Comparison of ENCODE assay signal across 13 cellular contexts in genomic region chr6:112035446-112035845, GRCh38. TPM values are rescaled to one million over a fixed set of nuclear protein-coding genes. Genes with fewer than 3 reads are reported as not detected.
DNase-seq lines count a peak whose midpoint lies in the region; ATAC-seq and TF ChIP-seq lines count a peak whose summit lies in the region.
"Had no signal": no experiment of that assay in that cellular context is flagged by ENCODE, and none has a peak within 500 bp of the region (broad histone marks: within the 10 kb centered on the region; RNA-seq: fewer than 3 reads in every experiment).

No MANE protein-coding gene starts in this region.

- WGBS in gastroesophageal sphincter (ENCODE audit: low coverage in 1 of 2), 2 donors, result 30 to 50% methylated on average over 2 of the region's 2 CpGs
- WGBS in suprapubic skin, result 49% methylated on average over 2 of the region's 2 CpGs

- H3K9me3 Mint-ChIP-seq in activated T-cell treated with anti-CD3 and anti-CD28 coated beads, Interleukin-2, amount 50 U/mL, for 72 hours, result no peaks in the 10 kb centered on the region
- no peaks in the 10 kb centered on the region for H3K9me3 Mint-ChIP-seq in activated CD8-positive, alpha-beta T cell treated with anti-CD3 and anti-CD28 coated beads, Interleukin-2, amount 10 ng/mL, durations not matched to agents 7 days and 5 days (ENCODE audit: insufficient read depth)

- H3K27ac ChIP-seq in gastroesophageal sphincter (peak overlapping the region in 3 of 4 donors; percentile 52 to 80 (median 69)), suprapubic skin (peak overlapping the region; percentile 76)

- no peak for TF ChIP-seq EP300 in gastroesophageal sphincter (IDR thresholded peaks at IDR 0.05)
- no peak for TF ChIP-seq EP300 in suprapubic skin (IDR thresholded peaks at IDR 0.05)

- CTCF ChIA-PET in activated CD8-positive, alpha-beta T cell treated with anti-CD3 and anti-CD28 coated beads, Interleukin-2, amount 10 ng/mL, durations not matched to agents 7 days and 5 days (lab: Charles Lee), result interaction anchor here (0.5 to 2.5 kb wide), 7 partner anchors 9 to 325 kb away, joined by 3 to 15 read pairs (median 6); partner anchors contain the start of gene FYN

- H3K27me3 ChIP-seq in gastroesophageal sphincter, result no peaks in the 10 kb centered on the region
- H3K27me3 ChIP-seq in suprapubic skin, result no peaks in the 10 kb centered on the region

- peak overlapping the region; percentile 70 for H3K27ac Mint-ChIP-seq in activated T-cell treated with anti-CD3 and anti-CD28 coated beads, Interleukin-2, amount 50 U/mL, for 72 hours
- H3K27ac Mint-ChIP-seq in activated CD8-positive, alpha-beta T cell treated with anti-CD3 and anti-CD28 coated beads, Interleukin-2, amount 10 ng/mL, durations not matched to agents 7 days and 5 days, result no peak overlapping the region

- H3K36me3 ChIP-seq in gastroesophageal sphincter, result no peaks in the 10 kb centered on the region
- no peaks in the 10 kb centered on the region for H3K36me3 ChIP-seq in suprapubic skin

- H3K4me3 ChIP-seq in gastroesophageal sphincter (no peak overlapping the region), suprapubic skin (no peak overlapping the region)

- H3K9me3 ChIP-seq in gastroesophageal sphincter (no peaks in the 10 kb centered on the region), suprapubic skin (no peaks in the 10 kb centered on the region)

- H3K4me1 ChIP-seq in gastroesophageal sphincter, result peaks cover 0 to 44% (median 12%) of the 10 kb centered on the region in 3 donors
- peaks cover 64% of the 10 kb centered on the region for H3K4me1 ChIP-seq in suprapubic skin

- TF ChIP-seq CTCF in gastroesophageal sphincter (IDR thresholded peaks at IDR 0.05) (no peak), suprapubic skin (IDR thresholded peaks at IDR 0.05) (no peak)

- POLR2A ChIA-PET in activated CD8-positive, alpha-beta T cell treated with anti-CD3 and anti-CD28 coated beads, Interleukin-2, amount 10 ng/mL, durations not matched to agents 7 days and 5 days (lab: Charles Lee), result no interaction called here

- no peaks in the 10 kb centered on the region for H3K27me3 Mint-ChIP-seq in activated T-cell treated with anti-CD3 and anti-CD28 coated beads, Interleukin-2, amount 50 U/mL, for 72 hours (ENCODE audit: low read depth)
- no peaks in the 10 kb centered on the region for H3K27me3 Mint-ChIP-seq in activated CD8-positive, alpha-beta T cell treated with anti-CD3 and anti-CD28 coated beads, Interleukin-2, amount 10 ng/mL, durations not matched to agents 7 days and 5 days (ENCODE audit: low read depth)

- peak; percentile 47 to 55 for ATAC-seq in activated T-cell treated with anti-CD3 and anti-CD28 coated beads, Interleukin-2, amount 50 U/mL, for 72 hours (replicated peaks in 1 of 2)
- ATAC-seq in activated CD8-positive, alpha-beta T cell treated with anti-CD3 and anti-CD28 coated beads, Interleukin-2, amount 10 ng/mL, durations not matched to agents 7 days and 5 days, result peak; percentile 65
- peak; percentile 79 for ATAC-seq in gastroesophageal sphincter

- no peak for DNase-seq in activated T-cell treated with anti-CD3 and anti-CD28 coated beads, Interleukin-2, amount 50 U/mL, for 72 hours
- DNase-seq in activated T-cell treated with anti-CD3 and anti-CD28 coated beads for 4 hours, result no peak
- DNase-seq in activated CD8-positive, alpha-beta T cell treated with anti-CD3 and anti-CD28 coated beads, Interleukin-2, amount 10 ng/mL, durations not matched to agents 7 days and 5 days, result no peak
- DNase-seq in suprapubic skin (ENCODE audit: low spot score in 2 of 2), result no peak
- DNase-seq in stimulated activated CD8-positive, alpha-beta memory T cell treated with anti-CD3 and anti-CD28 coated beads, Interleukin-4, amount 100 ng/mL, for 48 hours, result no peak
- no peak for DNase-seq in HPDE6-E6E7 (ENCODE audit: extremely low spot score)
- no peak for DNase-seq in DMS53 treated with DMSO at 0.1 percent for 48 hours (lab: John Stamatoyannopoulos, UW; ENCODE audit: unreplicated experiment)
- DNase-seq: effector memory CD4-positive, alpha-beta T cell had no signal

- H3K36me3 Mint-ChIP-seq in activated T-cell treated with anti-CD3 and anti-CD28 coated beads, Interleukin-2, amount 50 U/mL, for 72 hours (ENCODE audit: insufficient read depth in 2 of 2), result no peaks in the 10 kb centered on the region
- no peaks in the 10 kb centered on the region for H3K36me3 Mint-ChIP-seq in activated CD8-positive, alpha-beta T cell treated with anti-CD3 and anti-CD28 coated beads, Interleukin-2, amount 10 ng/mL, durations not matched to agents 7 days and 5 days (ENCODE audit: low read depth)

- peak overlapping the region; percentile 5 to 48 for H3K4me3 Mint-ChIP-seq in activated T-cell treated with anti-CD3 and anti-CD28 coated beads, Interleukin-2, amount 50 U/mL, for 72 hours
- no peak overlapping the region for H3K4me3 Mint-ChIP-seq in activated CD8-positive, alpha-beta T cell treated with anti-CD3 and anti-CD28 coated beads, Interleukin-2, amount 10 ng/mL, durations not matched to agents 7 days and 5 days

- no peak for TF ChIP-seq POLR2A in gastroesophageal sphincter (IDR thresholded peaks at IDR 0.05)
- TF ChIP-seq POLR2A in suprapubic skin (IDR thresholded peaks at IDR 0.05), result no peak

- peaks cover 94% of the 10 kb centered on the region for H3K4me1 Mint-ChIP-seq in activated T-cell treated with anti-CD3 and anti-CD28 coated beads, Interleukin-2, amount 50 U/mL, for 72 hours (ENCODE audit: low read depth)
- H3K4me1 Mint-ChIP-seq in activated CD8-positive, alpha-beta T cell treated with anti-CD3 and anti-CD28 coated beads, Interleukin-2, amount 10 ng/mL, durations not matched to agents 7 days and 5 days (ENCODE audit: low read depth), result peaks cover 23% of the 10 kb centered on the region

RNA-seq across cellular contexts. Expression of gene CCN6, which starts 18.5 kb away (rescaled TPM):
- under 1 TPM; 0.25 to 0.74 TPM for total RNA-seq in activated T-cell treated with anti-CD3 and anti-CD28 coated beads, Interleukin-2, amount 50 U/mL, for 72 hours
- not detected for total RNA-seq in activated CD8-positive, alpha-beta T cell treated with anti-CD3 and anti-CD28 coated beads, Interleukin-2, amount 10 ng/mL, durations not matched to agents 7 days and 5 days
- total RNA-seq in gastroesophageal sphincter, result not detected
- total RNA-seq in suprapubic skin, result 1 to 10 TPM in 2 of 4 donors, under 1 TPM in 1, not detected in 1; 0.25 to 7.6 (median 1.0) TPM
- total RNA-seq: Daoy, H4, osteocyte, SK-MEL-5 had no signal

RNA-seq across cellular contexts. Expression of gene TUBE1, which starts 51.8 kb away (rescaled TPM):
- 10 to 100 TPM; 66.4 to 76.6 TPM for total RNA-seq in activated T-cell treated with anti-CD3 and anti-CD28 coated beads, Interleukin-2, amount 50 U/mL, for 72 hours
- total RNA-seq in activated CD8-positive, alpha-beta T cell treated with anti-CD3 and anti-CD28 coated beads, Interleukin-2, amount 10 ng/mL, durations not matched to agents 7 days and 5 days, result 10 to 100 TPM; 16.0 to 16.5 TPM
- total RNA-seq in gastroesophageal sphincter (10 to 100 TPM; 17.5 to 58.2 (median 31.6) TPM), suprapubic skin (10 to 100 TPM; 19.6 to 82.2 (median 31.2) TPM)

RNA-seq across cellular contexts. Expression of gene FAM229B, which starts 51.9 kb away (rescaled TPM):
- 1 to 10 TPM; 3.3 to 6.6 TPM for total RNA-seq in activated T-cell treated with anti-CD3 and anti-CD28 coated beads, Interleukin-2, amount 50 U/mL, for 72 hours
- 1 to 10 TPM; 1.9 to 2.2 TPM for total RNA-seq in activated CD8-positive, alpha-beta T cell treated with anti-CD3 and anti-CD28 coated beads, Interleukin-2, amount 10 ng/mL, durations not matched to agents 7 days and 5 days
- total RNA-seq in gastroesophageal sphincter (10 to 100 TPM in 3 of 4 donors, 1 to 10 TPM in 1; 9.5 to 26.1 (median 13.8) TPM), suprapubic skin (1 to 10 TPM in 3 of 4 donors, under 1 TPM in 1; 0.72 to 3.9 (median 2.4) TPM)
